ENCODE assay signal across 39 cellular contexts in genomic region chr3:6600237-6600636, GRCh38.
"Had no signal": no experiment of that assay in that cellular context is flagged by ENCODE, and none has a peak within 500 bp of the region (broad histone marks: within the 10 kb centered on the region; RNA-seq: fewer than 3 reads in every experiment).

No MANE protein-coding gene starts in this region.

- H3K27ac Mint-ChIP-seq: activated B cell treated with CpG ODN at 0.5 μM for 24 hours; activated CD4-positive, alpha-beta memory T cell treated with anti-CD3 and anti-CD28 coated beads for 36 hours; activated CD4-positive, alpha-beta T cell treated with anti-CD3 and anti-CD28 coated beads, Interleukin-2, amount 10 ng/mL, durations not matched to agents 24 days and 14 days; activated CD8-positive, alpha-beta T cell treated with anti-CD3 and anti-CD28 coated beads for 36 hours; activated naive CD4-positive, alpha-beta T cell treated with anti-CD3 and anti-CD28 coated beads for 36 hours; activated naive CD4-positive, alpha-beta T cell treated with anti-CD3 and anti-CD28 coated beads, Interleukin-2, amount 50 U/mL, for 24 hours; activated naive CD8-positive, alpha-beta T cell; activated naive CD8-positive, alpha-beta T cell treated with anti-CD3 and anti-CD28 coated beads, Interleukin-2, amount 10 ng/mL, durations not matched to agents 7 days and 5 days; activated naive CD8-positive, alpha-beta T cell treated with anti-CD3 and anti-CD28 coated beads, Interleukin-2, amount 50 U/mL, for 24 hours; activated T-cell treated with anti-CD3 and anti-CD28 coated beads, Interleukin-2, amount 50 U/mL, for 72 hours; activated T-helper 1 cell treated with anti-CD3 and anti-CD28 coated beads, Interleukin-12 subunit alpha, Interleukin-12 subunit beta, Interleukin-2, Interleukin-4 antibody, amounts not matched to agents 30 ng/mL and 10 ng/mL and 1 ng/mL, durations not matched to agents 14 hours and 24 hours and 36 hours; activated T-helper 17 cell treated with anti-CD3 and anti-CD28 coated beads, Interleukin-2, amount 50 U/mL, for 72 hours; brain; T-helper 1 cell treated with Interleukin-12 subunit alpha and Interleukin-12 subunit beta and Interleukin-4 antibody, amounts not matched to agents 30 μg/mL and 1 μg/mL, for 36 hours; T-helper 2 cell treated with Interferon-gamma antibody and Interleukin-4, amounts not matched to agents 5 μg/mL and 100 μg/mL, for 36 hours had no signal

- DNase-seq: activated B cell treated with CpG ODN at 0.5 μM for 24 hours; activated CD4-positive, alpha-beta memory T cell treated with anti-CD3 and anti-CD28 coated beads for 36 hours; activated CD4-positive, alpha-beta T cell treated with anti-CD3 and anti-CD28 coated beads for 4 hours; activated CD4-positive, alpha-beta T cell treated with anti-CD3 and anti-CD28 coated beads, Interleukin-2, amount 10 ng/mL, durations not matched to agents 24 days and 14 days; activated CD4-positive, alpha-beta T cell treated with anti-CD3 and anti-CD28 coated beads, Interleukin-2, amount 50 U/mL, for 1 hour; activated CD4-positive, alpha-beta T cell treated with anti-CD3 and anti-CD28 coated beads, Interleukin-2, amount 50 U/mL, for 4 hours; activated CD4-positive, CD25-positive, alpha-beta regulatory T cell treated with anti-CD3 and anti-CD28 coated beads, Interleukin-2, amount 50 U/mL, for 72 hours; activated CD8-positive, alpha-beta memory T cell treated with anti-CD3 and anti-CD28 coated beads, Interleukin-2, amount 50 U/mL, for 4 hours; activated CD8-positive, alpha-beta T cell treated with anti-CD3 and anti-CD28 coated beads for 36 hours; activated effector memory CD4-positive, alpha-beta T cell treated with anti-CD3 and anti-CD28 coated beads, Interleukin-2, amount 50 U/mL, for 16 hours; activated gamma-delta T cell treated with Interleukin-2 at 50 U/mL for 16 hours; activated naive CD4-positive, alpha-beta T cell; activated naive CD4-positive, alpha-beta T cell treated with anti-CD3 and anti-CD28 coated beads for 36 hours; activated naive CD8-positive, alpha-beta T cell treated with anti-CD3 and anti-CD28 coated beads, Interleukin-2, amount 10 ng/mL, durations not matched to agents 7 days and 5 days; activated naive CD8-positive, alpha-beta T cell treated with anti-CD3 and anti-CD28 coated beads, Interleukin-2, amount 50 U/mL, for 24 hours; activated T-cell treated with anti-CD3 and anti-CD28 coated beads for 4 hours; activated T-cell treated with anti-CD3 and anti-CD28 coated beads, Interleukin-2, amount 50 U/mL, for 1 hour; activated T-cell treated with anti-CD3 and anti-CD28 coated beads, Interleukin-2, amount 50 U/mL, for 4 hours; activated T-cell treated with anti-CD3 and anti-CD28 coated beads, Interleukin-2, amount 50 U/mL, for 72 hours; amygdala; anterior cingulate cortex; caudate nucleus; cerebellar nuclear complex; T-helper 1 cell; T-helper 2 cell; T-helper 9 cell had no signal

- H3K4me1 ChIP-seq: ascending aorta had no signal

- H3K27ac ChIP-seq: ascending aorta, cardiac muscle cell, VCaP had no signal

- H3K4me1 Mint-ChIP-seq: activated B cell treated with CpG ODN at 0.5 μM for 24 hours; activated CD4-positive, alpha-beta T cell treated with anti-CD3 and anti-CD28 coated beads, Interleukin-2, amount 10 ng/mL, durations not matched to agents 24 days and 14 days; activated naive CD4-positive, alpha-beta T cell treated with anti-CD3 and anti-CD28 coated beads, Interleukin-2, amount 50 U/mL, for 24 hours; activated naive CD8-positive, alpha-beta T cell treated with anti-CD3 and anti-CD28 coated beads, Interleukin-2, amount 10 ng/mL, durations not matched to agents 7 days and 5 days; activated naive CD8-positive, alpha-beta T cell treated with anti-CD3 and anti-CD28 coated beads, Interleukin-2, amount 50 U/mL, for 24 hours; activated T-helper 17 cell treated with anti-CD3 and anti-CD28 coated beads, Interleukin-2, amount 50 U/mL, for 72 hours; brain; central memory CD8-positive, alpha-beta T cell had no signal

- H3K27me3 Mint-ChIP-seq: activated B cell treated with CpG ODN at 0.5 μM for 24 hours; activated CD4-positive, alpha-beta memory T cell treated with anti-CD3 and anti-CD28 coated beads for 36 hours; activated CD4-positive, alpha-beta T cell treated with anti-CD3 and anti-CD28 coated beads, Interleukin-2, amount 10 ng/mL, durations not matched to agents 24 days and 14 days; activated CD8-positive, alpha-beta T cell treated with anti-CD3 and anti-CD28 coated beads for 36 hours; activated naive CD4-positive, alpha-beta T cell treated with anti-CD3 and anti-CD28 coated beads, Interleukin-2, amount 50 U/mL, for 24 hours; activated naive CD8-positive, alpha-beta T cell; activated naive CD8-positive, alpha-beta T cell treated with anti-CD3 and anti-CD28 coated beads, Interleukin-2, amount 10 ng/mL, durations not matched to agents 7 days and 5 days; activated naive CD8-positive, alpha-beta T cell treated with anti-CD3 and anti-CD28 coated beads, Interleukin-2, amount 50 U/mL, for 24 hours; activated T-helper 17 cell treated with anti-CD3 and anti-CD28 coated beads, Interleukin-2, amount 50 U/mL, for 72 hours; central memory CD8-positive, alpha-beta T cell had no signal

- H3K36me3 ChIP-seq: ascending aorta, cardiac muscle cell had no signal

- H3K27me3 ChIP-seq: ascending aorta, cardiac muscle cell had no signal

- ATAC-seq: activated CD8-positive, alpha-beta T cell treated with anti-CD3 and anti-CD28 coated beads for 36 hours; activated naive CD8-positive, alpha-beta T cell treated with anti-CD3 and anti-CD28 coated beads, Interleukin-2, amount 50 U/mL, for 24 hours; activated T-cell treated with anti-CD3 and anti-CD28 coated beads, Interleukin-2, amount 50 U/mL, for 4 hours; activated T-cell treated with anti-CD3 and anti-CD28 coated beads, Interleukin-2, amount 50 U/mL, for 72 hours; activated T-helper 17 cell treated with anti-CD3 and anti-CD28 coated beads, Interleukin-2, amount 50 U/mL, for 72 hours had no signal

- H3K4me3 Mint-ChIP-seq: activated B cell treated with CpG ODN at 0.5 μM for 24 hours; activated CD4-positive, alpha-beta memory T cell treated with anti-CD3 and anti-CD28 coated beads for 36 hours; activated CD4-positive, alpha-beta T cell treated with anti-CD3 and anti-CD28 coated beads, Interleukin-2, amount 10 ng/mL, durations not matched to agents 24 days and 14 days; activated CD8-positive, alpha-beta T cell treated with anti-CD3 and anti-CD28 coated beads for 36 hours; activated naive CD4-positive, alpha-beta T cell treated with anti-CD3 and anti-CD28 coated beads for 36 hours; activated naive CD4-positive, alpha-beta T cell treated with anti-CD3 and anti-CD28 coated beads, Interleukin-2, amount 50 U/mL, for 24 hours; activated naive CD8-positive, alpha-beta T cell; activated naive CD8-positive, alpha-beta T cell treated with anti-CD3 and anti-CD28 coated beads, Interleukin-2, amount 10 ng/mL, durations not matched to agents 7 days and 5 days; activated naive CD8-positive, alpha-beta T cell treated with anti-CD3 and anti-CD28 coated beads, Interleukin-2, amount 50 U/mL, for 24 hours; activated T-cell treated with anti-CD3 and anti-CD28 coated beads, Interleukin-2, amount 50 U/mL, for 4 hours; activated T-cell treated with anti-CD3 and anti-CD28 coated beads, Interleukin-2, amount 50 U/mL, for 72 hours; activated T-helper 1 cell treated with anti-CD3 and anti-CD28 coated beads, Interleukin-12 subunit alpha, Interleukin-12 subunit beta, Interleukin-2, Interleukin-4 antibody, amounts not matched to agents 30 ng/mL and 10 ng/mL and 1 ng/mL, durations not matched to agents 14 hours and 24 hours and 36 hours; activated T-helper 17 cell treated with anti-CD3 and anti-CD28 coated beads, Interleukin-2, amount 50 U/mL, for 72 hours; brain; central memory CD8-positive, alpha-beta T cell; T-helper 1 cell treated with Interleukin-12 subunit alpha and Interleukin-12 subunit beta and Interleukin-4 antibody, amounts not matched to agents 30 μg/mL and 1 μg/mL, for 36 hours; T-helper 2 cell treated with Interferon-gamma antibody and Interleukin-4, amounts not matched to agents 5 μg/mL and 100 μg/mL, for 36 hours had no signal

- H3K4me3 ChIP-seq: ascending aorta, cardiac muscle cell had no signal

- H3K9me3 ChIP-seq: ascending aorta had no signal

- H3K36me3 Mint-ChIP-seq: activated CD4-positive, alpha-beta memory T cell treated with anti-CD3 and anti-CD28 coated beads for 36 hours; activated naive CD4-positive, alpha-beta T cell treated with anti-CD3 and anti-CD28 coated beads, Interleukin-2, amount 50 U/mL, for 24 hours; activated naive CD8-positive, alpha-beta T cell; activated naive CD8-positive, alpha-beta T cell treated with anti-CD3 and anti-CD28 coated beads, Interleukin-2, amount 10 ng/mL, durations not matched to agents 7 days and 5 days; brain had no signal

- FAIRE-seq: bronchial epithelial cell, TTC549 had no signal
